ENCODE assay signal across 26 cellular contexts in genomic region chr18:5984245-5984644, GRCh38.
"Had no signal": no experiment of that assay in that cellular context is flagged by ENCODE, and none has a peak within 500 bp of the region (broad histone marks: within the 10 kb centered on the region; RNA-seq: fewer than 3 reads in every experiment).

No MANE protein-coding gene starts in this region.

- DNase-seq: activated B cell treated with CpG ODN at 0.5 μM for 24 hours; activated CD4-positive, alpha-beta T cell treated with anti-CD3 and anti-CD28 coated beads for 48 hours; activated CD4-positive, alpha-beta T cell treated with anti-CD3 and anti-CD28 coated beads, Interleukin-2, amount 50 U/mL, for 1 hour; activated CD4-positive, alpha-beta T cell treated with anti-CD3 and anti-CD28 coated beads, Interleukin-2, amount 50 U/mL, for 48 hours; activated CD8-positive, alpha-beta memory T cell treated with anti-CD3 and anti-CD28 coated beads for 24 hours; activated CD8-positive, alpha-beta T cell treated with anti-CD3 and anti-CD28 coated beads for 36 hours; activated effector memory CD4-positive, alpha-beta T cell treated with anti-CD3 and anti-CD28 coated beads, Interleukin-2, amount 50 U/mL, for 16 hours; activated naive CD4-positive, alpha-beta T cell treated with anti-CD3 and anti-CD28 coated beads for 36 hours; activated naive CD8-positive, alpha-beta T cell treated with anti-CD3 and anti-CD28 coated beads for 36 hours; activated naive CD8-positive, alpha-beta T cell treated with anti-CD3 and anti-CD28 coated beads, Interleukin-2, amount 50 U/mL, for 24 hours; activated T-cell treated with anti-CD3 and anti-CD28 coated beads, Interleukin-2, amount 50 U/mL, for 48 hours; adrenal gland; amygdala; aorta; body of pancreas; caudate nucleus; cortex of kidney; dermis blood vessel endothelial cell; effector CD4-positive, alpha-beta T cell; effector memory CD8-positive, alpha-beta T cell; erythroblast; foreskin keratinocyte; gastrocnemius medialis; glutamatergic neuron; T1000; WERI-Rb-1 had no signal
